Comparison of ENCODE assay signal across 27 cellular contexts in the genomic region with DNA sequence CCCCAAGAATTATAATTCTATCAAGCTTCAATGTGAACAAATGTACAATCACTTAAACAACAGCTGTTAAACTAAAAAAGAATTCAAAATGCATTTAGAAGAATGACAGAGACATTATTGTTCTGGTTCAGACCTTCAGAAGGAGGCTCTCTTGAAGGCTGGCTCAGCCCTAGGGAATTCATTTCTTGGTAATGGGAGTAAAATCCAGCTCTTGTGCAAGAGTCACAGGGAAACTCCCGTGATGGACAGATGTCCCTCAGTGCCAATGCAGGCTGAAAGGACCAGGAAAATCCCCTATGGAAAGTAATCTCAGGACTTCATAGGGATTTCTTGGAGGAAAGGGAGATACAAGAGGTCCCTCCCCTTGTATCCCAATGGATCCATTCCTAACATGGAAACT.
A peak's percentile ranks its signal among the peaks of the same experiment; 100 is the strongest.
DNase-seq lines count a peak whose midpoint lies in the region; ATAC-seq, FAIRE-seq and TF ChIP-seq lines count a peak whose summit lies in the region.
"Had no signal": no experiment of that assay in that cellular context is flagged by ENCODE, and none has a peak within 500 bp of the region (broad histone marks: within the 10 kb centered on the region; RNA-seq: fewer than 3 reads in every experiment).

No MANE protein-coding gene starts in this region.

- DNase-seq in HepG2 (ENCODE audit: low spot score) (no peak), right lobe of liver (no peak), foreskin melanocyte (peak; percentile 48), trophoblast cell (peak; percentile 57 to 83), mesothelial cell of epicardium (ENCODE audit: low spot score in 2 of 2, unreplicated experiment in 2 of 2) (no peak)
- DNase-seq in activated CD4-positive, alpha-beta T cell treated with anti-CD3 and anti-CD28 coated beads for 4 hours, result no peak
- DNase-seq: 8988T; ACHN; AML-193; BE2C; Calu3; CD4-positive, alpha-beta T cell; CD8-positive, alpha-beta memory T cell; COR-L47; DMS53; DMS79 treated with DMSO at 0.1 percent for 48 hours; GF-D8; GOT3; HFFc6 had no signal

- no peak overlapping the region for H4K91ac ChIP-seq in trophoblast cell (ENCODE audit: low read depth, low read length)

- no peak overlapping the region for H3K4ac ChIP-seq in trophoblast cell (ENCODE audit: low read depth, low read length)

- peaks cover 9% of the 10 kb centered on the region for H3K4me1 ChIP-seq in HepG2 (ENCODE audit: insufficient read depth, low read length)
- H3K4me1 ChIP-seq in right lobe of liver, result no peaks in the 10 kb centered on the region
- no peaks in the 10 kb centered on the region for H3K4me1 ChIP-seq in trophoblast cell (ENCODE audit: control insufficient read depth in 1 of 2, insufficient read depth in 2 of 2, low read length in 2 of 2)
- H3K4me1 ChIP-seq: BE2C; BLaER1 treated with 17β-estradiol and CSF1 and Interleukin-3, amounts not matched to agents 10 nM and 100 nM; HAP-1 had no signal

- H3K4me3 Mint-ChIP-seq in mesothelial cell of epicardium, result no peak overlapping the region
- H3K4me3 Mint-ChIP-seq: CD14-positive monocyte; CD4-positive, alpha-beta T cell; CD8-positive, alpha-beta memory T cell; HFFc6 had no signal

- H3K36me3 Mint-ChIP-seq in mesothelial cell of epicardium, result peaks cover 9% of the 10 kb centered on the region
- H3K36me3 Mint-ChIP-seq: CD14-positive monocyte had no signal

- no peaks in the 10 kb centered on the region for H3K36me3 ChIP-seq in HepG2 (replicated peaks in 1 of 2; ENCODE audit: control insufficient read depth in 1 of 2, insufficient read depth in 2 of 2, low read length in 2 of 2)
- no peaks in the 10 kb centered on the region for H3K36me3 ChIP-seq in right lobe of liver
- no peaks in the 10 kb centered on the region for H3K36me3 ChIP-seq in trophoblast cell (ENCODE audit: control insufficient read depth in 1 of 2, insufficient read depth in 2 of 2, low read length in 2 of 2)
- H3K36me3 ChIP-seq: BE2C; BLaER1 treated with 17β-estradiol and CSF1 and Interleukin-3, amounts not matched to agents 10 nM and 100 nM; HAP-1 had no signal

- no peak overlapping the region for H3K9ac ChIP-seq in HepG2 (ENCODE audit: insufficient read depth, low read depth, low read length)
- no peak overlapping the region for H3K9ac ChIP-seq in trophoblast cell (ENCODE audit: low read length)
- H3K9ac ChIP-seq: BLaER1 treated with 17β-estradiol and CSF1 and Interleukin-3, amounts not matched to agents 10 nM and 100 nM had no signal

- H4K12ac ChIP-seq in trophoblast cell (ENCODE audit: low read depth, low read length), result no peak overlapping the region

- H3K23ac ChIP-seq in trophoblast cell (ENCODE audit: low read length), result no peak overlapping the region

- H3K4me3 ChIP-seq in HepG2 (replicated peaks in 1 of 3; ENCODE audit: insufficient read depth in 1 of 3, low read depth in 2 of 3, low read length in 3 of 3) (no peak overlapping the region), right lobe of liver (no peak overlapping the region), trophoblast cell (ENCODE audit: low read depth, low read length) (no peak overlapping the region)
- H3K4me3 ChIP-seq: A549; BLaER1 treated with 17β-estradiol and CSF1 and Interleukin-3, amounts not matched to agents 10 nM and 100 nM; HAP-1 had no signal

- TF ChIP-seq RAD21 in HepG2 (CRISPR knock-in tag; IDR thresholded peaks at IDR 0.05), result no peak

- no peaks in the 10 kb centered on the region for H3K27me3 Mint-ChIP-seq in mesothelial cell of epicardium (ENCODE audit: low read depth)
- H3K27me3 Mint-ChIP-seq: CD4-positive, alpha-beta T cell had no signal

- TF ChIP-seq CTCF in HepG2 (CRISPR knock-in tag; IDR thresholded peaks at IDR 0.05) (no peak), right lobe of liver (IDR thresholded peaks at IDR 0.05) (no peak), mesothelial cell of epicardium (IDR thresholded peaks at IDR 0.05; ENCODE audit: unreplicated experiment) (no peak)

- BruUV-seq in HepG2 (replicated peaks; lab: Mats Ljungman, UMichigan), result no TSS peak

- H3K4me1 Mint-ChIP-seq in mesothelial cell of epicardium, result no peaks in the 10 kb centered on the region
- H3K4me1 Mint-ChIP-seq: CD14-positive monocyte had no signal

- no peak overlapping the region for H2BK5ac ChIP-seq in trophoblast cell (ENCODE audit: low read depth, low read length, poor library complexity)

- H2BK12ac ChIP-seq in trophoblast cell (ENCODE audit: low read length), result no peak overlapping the region

- intact Hi-C loops in HepG2 (cut with micrococcal nuclease; ENCODE audit: unreplicated experiment) (no loop called here), right lobe of liver (cut with DNase I) (no loop called here)

- ATAC-seq in HepG2 (no peak), right lobe of liver (no peak), GM21786 (IDR thresholded peaks at IDR 0.05; ENCODE audit: unreplicated experiment) (no peak)
- ATAC-seq: A549 had no signal

- H3K9me3 Mint-ChIP-seq in mesothelial cell of epicardium, result peaks cover 26% of the 10 kb centered on the region

- H3K4me2 ChIP-seq in HepG2 (ENCODE audit: low read depth, low read length), result no peak overlapping the region
- no peak overlapping the region for H3K4me2 ChIP-seq in trophoblast cell (ENCODE audit: low read length)
- H3K4me2 ChIP-seq: A549; BLaER1 treated with 17β-estradiol and CSF1 and Interleukin-3, amounts not matched to agents 10 nM and 100 nM had no signal

- no peak overlapping the region for H3K18ac ChIP-seq in trophoblast cell (ENCODE audit: low read length)

- no peak overlapping the region for H2BK120ac ChIP-seq in trophoblast cell (ENCODE audit: insufficient read depth, low read length, poor library complexity)

- no peak for TF ChIP-seq EP300 in HepG2 (IDR thresholded peaks at IDR 0.05; ENCODE audit: low read depth in 2 of 2, low read length in 2 of 2)
- no peak for TF ChIP-seq EP300 in HepG2 (CRISPR knock-in tag; IDR thresholded peaks at IDR 0.05; ENCODE audit: borderline replicate concordance)

- H3K79me1 ChIP-seq in trophoblast cell (ENCODE audit: low read length), result no peaks in the 10 kb centered on the region

- no peak overlapping the region for H3K14ac ChIP-seq in trophoblast cell (ENCODE audit: low read length)

- no peak overlapping the region for H3K27ac Mint-ChIP-seq in mesothelial cell of epicardium
- H3K27ac Mint-ChIP-seq: CD4-positive, alpha-beta T cell; CD8-positive, alpha-beta memory T cell; HFFc6 had no signal

- no peaks in the 10 kb centered on the region for H3K9me3 ChIP-seq in HepG2 (ENCODE audit: low read length)
- H3K9me3 ChIP-seq in right lobe of liver, result no peaks in the 10 kb centered on the region
- H3K9me3 ChIP-seq in trophoblast cell (ENCODE audit: insufficient read depth, low read depth, low read length), result no peaks in the 10 kb centered on the region
- H3K9me3 ChIP-seq: A549, BE2C, HAP-1 had no signal

- H4K20me1 ChIP-seq in HepG2 (ENCODE audit: insufficient read depth, low read length), result no peaks in the 10 kb centered on the region
- H4K20me1 ChIP-seq: BLaER1 treated with 17β-estradiol and CSF1 and Interleukin-3, amounts not matched to agents 10 nM and 100 nM had no signal

- CTCF ChIA-PET in HepG2 (lab: Yijun Ruan, JAX; ENCODE audit: low intra/inter-chr PET ratio, low total read pairs), result no interaction called here

- no peak for FAIRE-seq in HepG2 (lab: Jason Lieb, UNC)
- FAIRE-seq: A549, GM12891, GM18507, H54 had no signal

- no peak overlapping the region for H3K27ac ChIP-seq in HepG2 (ENCODE audit: extremely low read length, insufficient read depth, low read length)
- H3K27ac ChIP-seq in right lobe of liver, result no peak overlapping the region
- H3K27ac ChIP-seq in trophoblast cell (ENCODE audit: low read depth, low read length), result no peak overlapping the region
- H3K27ac ChIP-seq: A549; BLaER1 treated with 17β-estradiol and CSF1 and Interleukin-3, amounts not matched to agents 10 nM and 100 nM had no signal

- H2AK5ac ChIP-seq in trophoblast cell (ENCODE audit: low read length), result no peak overlapping the region

- H4K8ac ChIP-seq in trophoblast cell (ENCODE audit: low read depth, low read length), result no peak overlapping the region

- WGBS in HepG2 (ENCODE audit: low lambda C conversion rate), result 26% methylated on average over 1 of the region's 1 CpG
- WGBS in right lobe of liver (ENCODE audit: insufficient coverage, low coverage, low lambda C conversion rate, missing lambda C conversion rate), result 50% methylated on average over 1 of the region's 1 CpG
- no CpG with 5 or more reads among the region's 1 CpG for WGBS in trophoblast cell (ENCODE audit: extremely low coverage, insufficient coverage, insufficient read length)

- H2AFZ ChIP-seq in HepG2 (ENCODE audit: low read length) (no peak overlapping the region), trophoblast cell (ENCODE audit: insufficient read depth, low read length, poor library complexity) (no peak overlapping the region)

- no peaks in the 10 kb centered on the region for H3K27me3 ChIP-seq in HepG2 (ENCODE audit: control insufficient read depth in 1 of 2, insufficient read depth in 2 of 2, low read length in 2 of 2)
- no peaks in the 10 kb centered on the region for H3K27me3 ChIP-seq in right lobe of liver
- no peaks in the 10 kb centered on the region for H3K27me3 ChIP-seq in trophoblast cell (ENCODE audit: insufficient read depth, low read length)
- H3K27me3 ChIP-seq: BE2C; BLaER1 treated with 17β-estradiol and CSF1 and Interleukin-3, amounts not matched to agents 10 nM and 100 nM had no signal

- POLR2A ChIA-PET in HepG2 (lab: Yijun Ruan, JAX), result no interaction called here

- in situ Hi-C loops in HepG2 (cut with HindIII; ENCODE audit: extremely low pct_ligation_motif_present, low pct_unique_long_range_greater_than_20kb), result no loop called here

- no peaks in the 10 kb centered on the region for H3K79me2 ChIP-seq in HepG2 (ENCODE audit: insufficient read depth, low read length)
- no peaks in the 10 kb centered on the region for H3K79me2 ChIP-seq in trophoblast cell (ENCODE audit: control insufficient read depth, insufficient read depth, low read length, poor library complexity)

- no peak for TF ChIP-seq POLR2A in HepG2 (IDR thresholded peaks at IDR 0.05; ENCODE audit: insufficient read depth in 1 of 2, low read depth in 2 of 2, low read length in 2 of 2)
- TF ChIP-seq POLR2A in right lobe of liver (IDR thresholded peaks at IDR 0.05), result no peak

TF ChIP-seq in HepG2, 621 proteins besides CTCF, POLR2A, EP300 and RAD21 (continues in another document):
- TF ChIP-seq IKZF4 (CRISPR knock-in tag; IDR thresholded peaks at IDR 0.05; ENCODE audit: borderline replicate concordance, low read depth, not compliant biosample characterization) (no peak), ZNF367 (CRISPR knock-in tag; IDR thresholded peaks at IDR 0.05; ENCODE audit: borderline replicate concordance) (no peak)
- TF ChIP-seq, protein P1, sequence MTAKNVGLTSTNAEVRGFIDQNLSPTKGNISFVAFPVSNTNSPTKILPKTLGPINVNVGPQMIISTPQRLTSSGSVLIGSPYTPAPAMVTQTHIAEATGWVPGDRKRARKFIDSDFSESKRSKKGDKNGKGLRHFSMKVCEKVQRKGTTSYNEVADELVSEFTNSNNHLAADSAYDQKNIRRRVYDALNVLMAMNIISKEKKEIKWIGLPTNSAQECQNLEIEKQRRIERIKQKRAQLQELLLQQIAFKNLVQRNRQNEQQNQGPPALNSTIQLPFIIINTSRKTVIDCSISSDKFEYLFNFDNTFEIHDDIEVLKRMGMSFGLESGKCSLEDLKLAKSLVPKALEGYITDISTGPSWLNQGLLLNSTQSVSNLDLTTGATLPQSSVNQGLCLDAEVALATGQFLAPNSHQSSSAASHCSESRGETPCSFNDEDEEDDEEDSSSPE (CRISPR knock-in tag; IDR thresholded peaks at IDR 0.05), result no peak

Comparison
In these comparisons a context has a peak if more than half of its experiments do, and no peak if none do; other contexts are left out.
1. DNase-seq: peak in foreskin melanocyte (single experiment) and trophoblast cell (2 of 2); none in HepG2 (single experiment), right lobe of liver (0 of 3), activated CD4-positive, alpha-beta T cell treated with anti-CD3 and anti-CD28 coated beads for 4 hours (0 of 2) and mesothelial cell of epicardium (0 of 2).